Comparison of ENCODE assay signal across 1 cellular context in genomic region chr3:146153429-146153828, GRCh38.
TF ChIP-seq lines count a peak whose summit lies in the region.

No MANE protein-coding gene starts in this region.

TF ChIP-seq in GM23338, 12 proteins besides CTCF, POLR2A, EP300 and RAD21 (continued from another document):
- TF ChIP-seq ZNF331 (CRISPR knock-in tag; IDR thresholded peaks at IDR 0.05; ENCODE audit: low read depth) = no peak
- no peak for TF ChIP-seq ZNF462 (CRISPR knock-in tag; IDR thresholded peaks at IDR 0.05)
